Comparison of ENCODE assay signal across 24 cellular contexts in the genomic region with DNA sequence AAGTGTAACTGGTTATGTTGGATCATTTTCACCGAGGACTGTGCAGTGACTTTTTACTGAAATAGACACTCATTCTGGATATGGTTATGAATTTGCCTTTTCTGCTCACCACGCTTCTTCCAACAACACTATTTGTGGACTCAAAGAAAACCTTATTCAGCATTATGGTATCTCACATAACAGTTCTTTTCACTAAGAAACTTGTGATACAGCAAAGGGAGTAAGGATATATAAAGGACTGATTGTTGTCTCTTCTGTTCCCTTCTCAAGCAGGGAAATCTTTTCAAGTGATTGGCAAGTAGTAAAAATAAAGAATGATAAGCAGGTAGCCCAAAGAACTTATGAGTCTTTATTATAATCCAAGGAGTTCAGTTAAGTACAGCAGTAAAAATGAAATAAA.
"Had no signal": no experiment of that assay in that cellular context is flagged by ENCODE, and none has a peak within 500 bp of the region (broad histone marks: within the 10 kb centered on the region; RNA-seq: fewer than 3 reads in every experiment).

No MANE protein-coding gene starts in this region.

- H3K27me3 ChIP-seq: dorsolateral prefrontal cortex, gastroesophageal sphincter, heart left ventricle, hepatocyte, left lung, neural progenitor cell, spleen, testis, tibial artery had no signal

- H3K4me3 ChIP-seq: gastroesophageal sphincter, heart left ventricle, hepatocyte, left lung, neural progenitor cell, psoas muscle, skin epidermis, spleen, testis, tibial artery had no signal

- H3K4me1 ChIP-seq: gastroesophageal sphincter, heart left ventricle, left lung, neural progenitor cell, psoas muscle, spleen, testis, tibial artery had no signal

- H3K9me3 Mint-ChIP-seq: type B pancreatic cell had no signal

- H3K4me1 Mint-ChIP-seq: naive thymus-derived CD4-positive, alpha-beta T cell; nephron had no signal

- DNase-seq: effector CD4-positive, alpha-beta T cell; foreskin fibroblast; heart left ventricle; kidney; left lung; mesendoderm; naive thymus-derived CD4-positive, alpha-beta T cell; psoas muscle; right cardiac atrium; spleen; stimulated activated CD4-positive, alpha-beta T cell treated with anti-CD3 and anti-CD28 coated beads, Interleukin-4, amount 100 ng/mL, for 4 hours; stimulated activated naive CD8-positive, alpha-beta T cell treated with anti-CD3 and anti-CD28 coated beads, Interleukin-15, Interleukin-2, amounts not matched to agents 100 U/mL and 50 U/mL, for 24 hours; testis; tibial artery had no signal

- H3K27ac ChIP-seq: dorsolateral prefrontal cortex, epithelial cell of prostate, gastroesophageal sphincter, heart left ventricle, hepatocyte, left lung, neural progenitor cell, psoas muscle, skin epidermis, spleen, testis, tibial artery had no signal

- H3K27ac Mint-ChIP-seq: naive thymus-derived CD4-positive, alpha-beta T cell; nephron; neural progenitor cell; stimulated activated memory B cell treated with anti-CD40 and anti-IgM and Interleukin-4, amounts not matched to agents 10 μg/mL and 1 μg/mL and 100 μg/mL, for 72 hours; type B pancreatic cell had no signal

- H3K4me3 Mint-ChIP-seq: naive thymus-derived CD4-positive, alpha-beta T cell; nephron; neural progenitor cell; stimulated activated memory B cell treated with anti-CD40 and anti-IgM and Interleukin-4, amounts not matched to agents 10 μg/mL and 1 μg/mL and 100 μg/mL, for 72 hours; type B pancreatic cell had no signal

- H3K36me3 ChIP-seq: gastroesophageal sphincter, heart left ventricle, left lung, neural progenitor cell, spleen, tibial artery had no signal

- H3K4me2 ChIP-seq: hepatocyte, neural progenitor cell had no signal

- H3K36me3 Mint-ChIP-seq: naive thymus-derived CD4-positive, alpha-beta T cell; neural progenitor cell; stimulated activated memory B cell treated with anti-CD40 and anti-IgM and Interleukin-4, amounts not matched to agents 10 μg/mL and 1 μg/mL and 100 μg/mL, for 72 hours; type B pancreatic cell had no signal

- ATAC-seq: esophagus mucosa; gastroesophageal sphincter; heart left ventricle; left lung; naive thymus-derived CD4-positive, alpha-beta T cell; psoas muscle; right cardiac atrium; stimulated activated memory B cell treated with anti-CD40 and anti-IgM and Interleukin-4, amounts not matched to agents 10 μg/mL and 1 μg/mL and 100 μg/mL, for 72 hours; stimulated activated naive CD8-positive, alpha-beta T cell treated with anti-CD3 and anti-CD28 coated beads, Interleukin-15, Interleukin-2, amounts not matched to agents 100 U/mL and 50 U/mL, for 24 hours had no signal

- H3K9ac ChIP-seq: neural progenitor cell had no signal

- H3K9me3 ChIP-seq: gastroesophageal sphincter, psoas muscle, testis, tibial artery had no signal

- H2AFZ ChIP-seq: hepatocyte, neural progenitor cell had no signal
